Comparison of ENCODE assay signal across 26 cellular contexts in genomic region chr5:175598774-175599173, GRCh38. TPM values are rescaled to one million over a fixed set of nuclear protein-coding genes. Genes with fewer than 3 reads are reported as not detected.
"Had no signal": no experiment of that assay in that cellular context is flagged by ENCODE, and none has a peak within 500 bp of the region (broad histone marks: within the 10 kb centered on the region; RNA-seq: fewer than 3 reads in every experiment).

No MANE protein-coding gene starts in this region.

- H3K27ac ChIP-seq: esophagus squamous epithelium, neural progenitor cell, parathyroid adenoma, sigmoid colon, suprapubic skin, vagina had no signal

- H3K27me3 ChIP-seq: neural progenitor cell, vagina had no signal

- H3K4me1 ChIP-seq: esophagus squamous epithelium, parathyroid adenoma, sigmoid colon, suprapubic skin, vagina had no signal

- H3K9me3 Mint-ChIP-seq: effector memory CD8-positive, alpha-beta T cell; mesothelial cell of epicardium; natural killer cell treated with Interleukin-12 subunit alpha and Interleukin-12 subunit beta and Interleukin-15 and Interleukin-18, amount 100 ng/mL, for 72 hours; stimulated activated effector memory CD8-positive, alpha-beta T cell treated with anti-CD3 and anti-CD28 coated beads, Interleukin-12 subunit alpha, Interleukin-12 subunit beta, amount 100 ng/mL, for 72 hours had no signal

- H3K27ac Mint-ChIP-seq: effector memory CD8-positive, alpha-beta T cell; mesothelial cell of epicardium; naive B cell; natural killer cell treated with Interleukin-12 subunit alpha and Interleukin-12 subunit beta and Interleukin-15 and Interleukin-18, amount 100 ng/mL, for 72 hours; neural progenitor cell; progenitor cell of endocrine pancreas; stimulated activated effector memory CD8-positive, alpha-beta T cell treated with anti-CD3 and anti-CD28 coated beads, Interleukin-12 subunit alpha, Interleukin-12 subunit beta, amount 100 ng/mL, for 72 hours had no signal

- H3K4me1 Mint-ChIP-seq: naive B cell; stimulated activated effector memory CD8-positive, alpha-beta T cell treated with anti-CD3 and anti-CD28 coated beads, Interleukin-12 subunit alpha, Interleukin-12 subunit beta, amount 100 ng/mL, for 72 hours had no signal

- H3K4me3 Mint-ChIP-seq: effector memory CD8-positive, alpha-beta T cell; mesothelial cell of epicardium; naive B cell; natural killer cell treated with Interleukin-12 subunit alpha and Interleukin-12 subunit beta and Interleukin-15 and Interleukin-18, amount 100 ng/mL, for 72 hours; neural progenitor cell; stimulated activated effector memory CD8-positive, alpha-beta T cell treated with anti-CD3 and anti-CD28 coated beads, Interleukin-12 subunit alpha, Interleukin-12 subunit beta, amount 100 ng/mL, for 72 hours had no signal

- DNase-seq: cerebellar nuclear complex; cortex of kidney; effector memory CD8-positive, alpha-beta T cell; erythroblast; esophagus squamous epithelium; foreskin melanocyte; glutamatergic neuron; kidney glomerular epithelial cell; mesenchymal stem cell; mucosa of descending colon; naive B cell; sigmoid colon; stimulated activated CD4-positive, alpha-beta T cell treated with anti-CD3 and anti-CD28 coated beads, Interleukin-2, amount 100 ng/mL, for 24 hours; stimulated activated CD4-positive, alpha-beta T cell treated with anti-CD3 and anti-CD28 coated beads, Interleukin-4, amount 100 ng/mL, for 24 hours; stimulated activated naive CD8-positive, alpha-beta T cell treated with anti-CD3 and anti-CD28 coated beads, Interleukin-15, Interleukin-2, amounts not matched to agents 100 U/mL and 50 U/mL, for 24 hours; trophoblast cell had no signal

- H3K9me3 ChIP-seq: esophagus squamous epithelium, mucosa of descending colon, sigmoid colon, suprapubic skin, vagina had no signal

- H3K36me3 ChIP-seq: esophagus squamous epithelium, neural progenitor cell, sigmoid colon, suprapubic skin, vagina had no signal

- ATAC-seq: effector memory CD8-positive, alpha-beta T cell; mucosa of descending colon; natural killer cell treated with Interleukin-12 subunit alpha and Interleukin-12 subunit beta and Interleukin-15 and Interleukin-18, amount 100 ng/mL, for 72 hours; stimulated activated effector memory CD8-positive, alpha-beta T cell treated with anti-CD3 and anti-CD28 coated beads, Interleukin-12 subunit alpha, Interleukin-12 subunit beta, amount 100 ng/mL, for 72 hours had no signal

- H3K36me3 Mint-ChIP-seq: mesothelial cell of epicardium; naive B cell; natural killer cell treated with Interleukin-12 subunit alpha and Interleukin-12 subunit beta and Interleukin-15 and Interleukin-18, amount 100 ng/mL, for 72 hours; neural progenitor cell; stimulated activated effector memory CD8-positive, alpha-beta T cell treated with anti-CD3 and anti-CD28 coated beads, Interleukin-12 subunit alpha, Interleukin-12 subunit beta, amount 100 ng/mL, for 72 hours had no signal

- H3K4me3 ChIP-seq: esophagus squamous epithelium, mucosa of descending colon, neural progenitor cell, sigmoid colon, suprapubic skin, vagina had no signal

RNA-seq across cellular contexts. Expression of gene HRH2, which starts 59.1 kb away (rescaled TPM):
- total RNA-seq: dermis microvascular lymphatic vessel endothelial cell, lung microvascular endothelial cell had no signal
